In the genomic region with DNA sequence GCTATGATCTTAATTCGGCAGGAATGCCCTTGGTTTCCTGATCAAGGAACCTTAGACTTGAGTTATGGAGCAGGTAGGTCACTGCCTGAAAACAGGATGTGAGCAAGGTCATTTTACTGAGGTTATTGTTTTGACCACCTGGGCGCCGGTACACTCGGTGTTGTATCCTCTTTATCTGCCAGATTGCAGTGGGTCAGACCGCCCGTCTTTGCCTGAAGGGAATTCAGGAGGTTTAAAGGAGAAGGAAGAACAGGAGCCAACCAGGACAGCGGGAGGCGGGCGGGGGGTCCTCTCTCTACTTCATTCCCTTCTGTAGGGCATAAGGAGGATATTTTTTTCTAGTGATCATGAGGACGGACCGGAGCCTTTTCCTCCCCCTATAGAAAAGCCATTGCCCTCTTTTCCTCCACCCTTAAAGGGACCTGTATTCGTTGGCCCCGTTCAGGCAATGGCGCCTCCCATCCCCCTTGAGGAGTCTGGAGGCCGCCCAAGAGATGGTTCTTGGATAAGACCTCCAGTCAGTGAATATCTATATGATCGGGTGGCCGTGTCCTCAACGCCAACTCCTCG, we compare ENCODE assay signal across 26 cellular contexts. TPM values are rescaled to one million over a fixed set of nuclear protein-coding genes. Genes with fewer than 3 reads are reported as not detected.
"Had no signal": no experiment of that assay in that cellular context is flagged by ENCODE, and none has a peak within 500 bp of the region (broad histone marks: within the 10 kb centered on the region; RNA-seq: fewer than 3 reads in every experiment).

No MANE protein-coding gene starts in this region.

- ATAC-seq: activated T-cell treated with anti-CD3 and anti-CD28 coated beads, Interleukin-2, amount 50 U/mL, for 4 hours; heart left ventricle; stimulated activated effector memory CD8-positive, alpha-beta T cell treated with anti-CD3 and anti-CD28 coated beads, Interleukin-12 subunit alpha, Interleukin-12 subunit beta, amount 100 ng/mL, for 72 hours had no signal

- H3K9me3 ChIP-seq: breast epithelium, colonic mucosa, esophagus squamous epithelium, heart left ventricle, right lobe of liver, stomach, suprapubic skin, tibial nerve, uterus had no signal

- H3K4me1 ChIP-seq: breast epithelium, colonic mucosa, esophagus squamous epithelium, right lobe of liver, stomach, suprapubic skin, tibial nerve, uterus had no signal

- H3K36me3 ChIP-seq: breast epithelium, colonic mucosa, esophagus squamous epithelium, heart left ventricle, right lobe of liver, stomach, suprapubic skin, tibial nerve, uterus had no signal

- H3K27ac ChIP-seq: breast epithelium, colonic mucosa, esophagus squamous epithelium, heart left ventricle, right lobe of liver, skin epidermis, stomach, suprapubic skin, tibial nerve, uterus had no signal

- DNase-seq: activated CD4-positive, alpha-beta memory T cell treated with anti-CD3 and anti-CD28 coated beads, Interleukin-2, amount 10 ng/mL, durations not matched to agents 7 days and 5 days; activated CD4-positive, alpha-beta T cell treated with anti-CD3 and anti-CD28 coated beads for 48 hours; activated naive CD8-positive, alpha-beta T cell treated with anti-CD3 and anti-CD28 coated beads, Interleukin-2, amount 10 ng/mL, durations not matched to agents 7 days and 5 days; activated T-cell treated with anti-CD3 and anti-CD28 coated beads, Interleukin-2, amount 50 U/mL, for 4 hours; amniotic stem cell; colonic mucosa; esophagus squamous epithelium; heart left ventricle; naive B cell; posterior cingulate gyrus; right lobe of liver; stimulated activated CD4-positive, alpha-beta T cell treated with anti-CD3 and anti-CD28 coated beads, Interleukin-1b, Interleukin-23, amount 100 ng/mL, for 48 hours; stomach; uterus had no signal

- H3K27me3 ChIP-seq: breast epithelium, colonic mucosa, right lobe of liver, tibial nerve, uterus had no signal

- H3K4me3 ChIP-seq: breast epithelium, colonic mucosa, esophagus squamous epithelium, heart left ventricle, right lobe of liver, skin epidermis, stomach, suprapubic skin, tibial nerve, uterus had no signal

RNA-seq across cellular contexts. Expression of gene MS4A15, which starts 0.6 kb away (rescaled TPM):
- total RNA-seq: activated CD4-positive, alpha-beta memory T cell treated with anti-CD3 and anti-CD28 coated beads, Interleukin-2, amount 10 ng/mL, durations not matched to agents 7 days and 5 days; activated naive CD4-positive, alpha-beta T cell treated with anti-CD3 and anti-CD28 coated beads for 36 hours; activated naive CD8-positive, alpha-beta T cell treated with anti-CD3 and anti-CD28 coated beads, Interleukin-2, amount 10 ng/mL, durations not matched to agents 7 days and 5 days; activated T-cell treated with anti-CD3 and anti-CD28 coated beads, Interleukin-2, amount 50 U/mL, for 4 hours; activated T-helper 2 cell treated with anti-CD3 and anti-CD28 coated beads, Interferon-gamma antibody, Interleukin-2, Interleukin-4, amounts not matched to agents 10 μg/mL and 5 μg/mL and 100 μg/mL, durations not matched to agents 14 hours and 24 hours and 36 hours; breast epithelium; endodermal cell; esophagus squamous epithelium; heart left ventricle; liver; mucosa of gallbladder; omental fat pad; right lobe of liver; stomach; suprapubic skin; T-helper 2 cell treated with Interferon-gamma antibody and Interleukin-4, amounts not matched to agents 100 ng/mL and 5 ng/mL, for 36 hours; tibial nerve; uterus had no signal

RNA-seq across cellular contexts. Expression of gene MS4A10, which starts 27.8 kb away (rescaled TPM):
- total RNA-seq: activated CD4-positive, alpha-beta memory T cell treated with anti-CD3 and anti-CD28 coated beads, Interleukin-2, amount 10 ng/mL, durations not matched to agents 7 days and 5 days; activated naive CD4-positive, alpha-beta T cell treated with anti-CD3 and anti-CD28 coated beads for 36 hours; activated naive CD8-positive, alpha-beta T cell treated with anti-CD3 and anti-CD28 coated beads, Interleukin-2, amount 10 ng/mL, durations not matched to agents 7 days and 5 days; activated T-cell treated with anti-CD3 and anti-CD28 coated beads, Interleukin-2, amount 50 U/mL, for 4 hours; activated T-helper 2 cell treated with anti-CD3 and anti-CD28 coated beads, Interferon-gamma antibody, Interleukin-2, Interleukin-4, amounts not matched to agents 10 μg/mL and 5 μg/mL and 100 μg/mL, durations not matched to agents 14 hours and 24 hours and 36 hours; breast epithelium; endodermal cell; esophagus squamous epithelium; heart left ventricle; liver; mucosa of gallbladder; omental fat pad; right lobe of liver; suprapubic skin; T-helper 2 cell treated with Interferon-gamma antibody and Interleukin-4, amounts not matched to agents 100 ng/mL and 5 ng/mL, for 36 hours; tibial nerve; uterus had no signal

RNA-seq across cellular contexts. Expression of gene MS4A18, which starts 32.8 kb away (rescaled TPM):
- total RNA-seq: activated CD4-positive, alpha-beta memory T cell treated with anti-CD3 and anti-CD28 coated beads, Interleukin-2, amount 10 ng/mL, durations not matched to agents 7 days and 5 days; activated naive CD4-positive, alpha-beta T cell treated with anti-CD3 and anti-CD28 coated beads for 36 hours; activated naive CD8-positive, alpha-beta T cell treated with anti-CD3 and anti-CD28 coated beads, Interleukin-2, amount 10 ng/mL, durations not matched to agents 7 days and 5 days; activated T-cell treated with anti-CD3 and anti-CD28 coated beads, Interleukin-2, amount 50 U/mL, for 4 hours; activated T-helper 2 cell treated with anti-CD3 and anti-CD28 coated beads, Interferon-gamma antibody, Interleukin-2, Interleukin-4, amounts not matched to agents 10 μg/mL and 5 μg/mL and 100 μg/mL, durations not matched to agents 14 hours and 24 hours and 36 hours; breast epithelium; colonic mucosa; endodermal cell; esophagus squamous epithelium; heart left ventricle; liver; mucosa of gallbladder; omental fat pad; right lobe of liver; stomach; suprapubic skin; T-helper 2 cell treated with Interferon-gamma antibody and Interleukin-4, amounts not matched to agents 100 ng/mL and 5 ng/mL, for 36 hours; tibial nerve; uterus had no signal

RNA-seq across cellular contexts. Expression of gene MS4A8, which starts 57.9 kb away (rescaled TPM):
- total RNA-seq: activated CD4-positive, alpha-beta memory T cell treated with anti-CD3 and anti-CD28 coated beads, Interleukin-2, amount 10 ng/mL, durations not matched to agents 7 days and 5 days; activated naive CD4-positive, alpha-beta T cell treated with anti-CD3 and anti-CD28 coated beads for 36 hours; activated naive CD8-positive, alpha-beta T cell treated with anti-CD3 and anti-CD28 coated beads, Interleukin-2, amount 10 ng/mL, durations not matched to agents 7 days and 5 days; activated T-cell treated with anti-CD3 and anti-CD28 coated beads, Interleukin-2, amount 50 U/mL, for 4 hours; activated T-helper 2 cell treated with anti-CD3 and anti-CD28 coated beads, Interferon-gamma antibody, Interleukin-2, Interleukin-4, amounts not matched to agents 10 μg/mL and 5 μg/mL and 100 μg/mL, durations not matched to agents 14 hours and 24 hours and 36 hours; endodermal cell; esophagus squamous epithelium; heart left ventricle; liver; omental fat pad; suprapubic skin; T-helper 2 cell treated with Interferon-gamma antibody and Interleukin-4, amounts not matched to agents 100 ng/mL and 5 ng/mL, for 36 hours; tibial nerve had no signal
